ENCODE assay signal across 8 cellular contexts in the genomic region with DNA sequence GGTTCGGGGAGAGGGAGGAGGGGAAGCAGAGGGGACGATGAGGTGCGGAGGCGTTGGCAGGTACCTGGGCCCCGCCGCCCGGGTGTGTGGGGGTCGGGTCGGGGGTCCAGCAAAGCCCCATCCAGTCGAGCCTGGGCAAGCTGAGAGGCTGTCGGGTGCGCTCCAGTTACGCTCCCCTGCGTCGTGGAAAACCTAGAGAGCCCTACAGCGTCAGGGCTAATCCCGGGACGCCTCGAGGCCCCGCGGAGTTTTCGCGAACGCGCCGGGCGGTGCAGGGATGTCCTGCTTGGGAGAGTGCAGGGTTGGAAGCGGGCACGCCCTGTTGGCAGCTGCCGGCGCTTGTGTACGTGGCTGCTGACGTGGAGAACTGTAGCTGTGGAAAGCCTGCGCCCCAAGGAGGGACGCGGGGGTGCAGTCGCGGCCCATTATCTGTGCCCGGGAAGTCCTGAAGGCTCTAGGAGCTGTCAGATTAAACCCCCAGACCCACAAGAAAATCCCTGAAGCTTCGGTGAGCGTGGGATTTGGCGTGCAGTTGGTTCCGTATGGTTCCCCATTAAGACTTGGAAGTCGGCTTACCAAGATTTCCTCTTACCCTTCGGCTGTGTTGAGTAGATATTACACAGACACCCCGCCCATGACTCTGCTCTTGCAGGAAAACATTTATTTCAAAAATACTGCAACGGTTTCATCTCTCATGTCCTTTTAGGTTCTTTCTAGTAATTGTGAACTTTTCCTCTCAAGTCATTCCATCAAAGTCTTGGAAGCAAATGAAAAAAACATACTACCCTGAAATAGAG. TPM values are rescaled to one million over a fixed set of nuclear protein-coding genes. Genes with fewer than 3 reads are reported as not detected.
DNase-seq lines count a peak whose midpoint lies in the region; ATAC-seq and TF ChIP-seq lines count a peak whose summit lies in the region.

No MANE protein-coding gene starts in this region.

- H3K27ac ChIP-seq in BLaER1 treated with 17β-estradiol and CSF1 and Interleukin-3, amounts not matched to agents 10 nM and 100 nM: peak overlapping the region; percentile 93 to 98 (median 96)
- peak overlapping the region; percentile 96 for H3K27ac ChIP-seq in stomach smooth muscle (ENCODE audit: low read length)

- peak overlapping the region; percentile 87 to 95 (median 92) for H3K4me2 ChIP-seq in BLaER1 treated with 17β-estradiol and CSF1 and Interleukin-3, amounts not matched to agents 10 nM and 100 nM

- peaks cover 10% of the 10 kb centered on the region for H3K4me1 Mint-ChIP-seq in activated T-helper 17 cell treated with anti-CD3 and anti-CD28 coated beads, Interleukin-2, amount 50 U/mL, for 72 hours
- peaks cover 51% of the 10 kb centered on the region for H3K4me1 Mint-ChIP-seq in neural crest cell

- H3K9me3 ChIP-seq in BLaER1 treated with 17β-estradiol and CSF1 and Interleukin-3, amounts not matched to agents 10 nM and 100 nM (replicated peaks in 1 of 11): 0 out of 22 replicates have a peak, but pooled peaks cover 0 to 4% (median 0%) of the 10 kb centered on the region in 11 experiments
- H3K9me3 ChIP-seq in stomach smooth muscle (ENCODE audit: control insufficient read depth in 2 of 2, low read length in 2 of 2): no peaks in the 10 kb centered on the region

- peak overlapping the region; percentile 93 for H3K4me3 Mint-ChIP-seq in activated T-helper 17 cell treated with anti-CD3 and anti-CD28 coated beads, Interleukin-2, amount 50 U/mL, for 72 hours
- H3K4me3 Mint-ChIP-seq in neural crest cell: peak overlapping the region; percentile 82

- no peaks in the 10 kb centered on the region for H3K27me3 ChIP-seq in BLaER1 treated with 17β-estradiol and CSF1 and Interleukin-3, amounts not matched to agents 10 nM and 100 nM
- no peaks in the 10 kb centered on the region for H3K27me3 ChIP-seq in stomach smooth muscle (ENCODE audit: control insufficient read depth in 1 of 2, insufficient read depth in 2 of 2, low read length in 2 of 2)

- no peaks in the 10 kb centered on the region for H3K9me3 Mint-ChIP-seq in activated T-helper 17 cell treated with anti-CD3 and anti-CD28 coated beads, Interleukin-2, amount 50 U/mL, for 72 hours
- H3K9me3 Mint-ChIP-seq in neural crest cell: no peaks in the 10 kb centered on the region

- peak; percentile 42 for ATAC-seq in HG03432 (IDR thresholded peaks at IDR 0.05; ENCODE audit: unreplicated experiment)
- ATAC-seq in activated T-helper 17 cell treated with anti-CD3 and anti-CD28 coated beads, Interleukin-2, amount 50 U/mL, for 72 hours (replicated peaks): peak; percentile 81

- peaks cover 54 to 63% (median 57%) of the 10 kb centered on the region in 10 experiments for H3K4me1 ChIP-seq in BLaER1 treated with 17β-estradiol and CSF1 and Interleukin-3, amounts not matched to agents 10 nM and 100 nM
- peaks cover 9% of the 10 kb centered on the region for H3K4me1 ChIP-seq in stomach smooth muscle (ENCODE audit: control insufficient read depth, insufficient read depth, low read length)

- H3K27ac Mint-ChIP-seq in activated T-helper 17 cell treated with anti-CD3 and anti-CD28 coated beads, Interleukin-2, amount 50 U/mL, for 72 hours: peak overlapping the region; percentile 98
- no peak overlapping the region for H3K27ac Mint-ChIP-seq in neural crest cell (ENCODE audit: unreplicated experiment)

- H3K36me3 Mint-ChIP-seq in activated T-helper 17 cell treated with anti-CD3 and anti-CD28 coated beads, Interleukin-2, amount 50 U/mL, for 72 hours (ENCODE audit: low read depth): no peaks in the 10 kb centered on the region
- H3K36me3 Mint-ChIP-seq in neural crest cell (ENCODE audit: low read depth): no peaks in the 10 kb centered on the region

- DNase-seq in OCI-M1 (lab: John Stamatoyannopoulos, UW) (peak; percentile 81), fibroblast of peridontal ligament (ENCODE audit: extremely low read depth) (peak; percentile 97), neural crest cell (ENCODE audit: low read depth, low spot score) (peak; percentile 31)

- TF ChIP-seq CTCF in neural crest cell (conservative IDR thresholded peaks at IDR 0.05): peak; percentile 23

- H3K36me3 ChIP-seq in BLaER1 treated with 17β-estradiol and CSF1 and Interleukin-3, amounts not matched to agents 10 nM and 100 nM: no peaks in the 10 kb centered on the region
- H3K36me3 ChIP-seq in stomach smooth muscle (ENCODE audit: control insufficient read depth in 2 of 2, insufficient read depth in 2 of 2, low read length in 2 of 2): no peaks in the 10 kb centered on the region

- H4K20me1 ChIP-seq in BLaER1 treated with 17β-estradiol and CSF1 and Interleukin-3, amounts not matched to agents 10 nM and 100 nM: no peaks in the 10 kb centered on the region

- peak overlapping the region; percentile 90 to 97 (median 93) for H3K9ac ChIP-seq in BLaER1 treated with 17β-estradiol and CSF1 and Interleukin-3, amounts not matched to agents 10 nM and 100 nM
- peak overlapping the region; percentile 89 to 92 for H3K9ac ChIP-seq in stomach smooth muscle (ENCODE audit: low read length in 2 of 2)

- no peaks in the 10 kb centered on the region for H3K27me3 Mint-ChIP-seq in activated T-helper 17 cell treated with anti-CD3 and anti-CD28 coated beads, Interleukin-2, amount 50 U/mL, for 72 hours
- peaks cover 14% of the 10 kb centered on the region for H3K27me3 Mint-ChIP-seq in neural crest cell (ENCODE audit: low read depth)

- peak overlapping the region; percentile 59 to 86 (median 75) for H3K4me3 ChIP-seq in BLaER1 treated with 17β-estradiol and CSF1 and Interleukin-3, amounts not matched to agents 10 nM and 100 nM
- peak overlapping the region; percentile 78 to 81 for H3K4me3 ChIP-seq in stomach smooth muscle (ENCODE audit: low read length in 2 of 2)

- peak; percentile 66 for TF ChIP-seq POLR2A in GM19099 (IDR thresholded peaks at IDR 0.05; ENCODE audit: extremely low read depth, insufficient read length, low read depth)

RNA-seq across cellular contexts. Expression of gene SLC38A2, which starts 11.3 kb away (rescaled TPM):
- 100 to 1,000 TPM; 203 to 206 TPM for total RNA-seq in activated T-helper 17 cell treated with anti-CD3 and anti-CD28 coated beads, Interleukin-2, amount 50 U/mL, for 72 hours
- total RNA-seq in neural crest cell: 186 and 199 TPM in 2 replicates

Comparison
In these comparisons a context has a peak if more than half of its experiments do, and no peak if none do; other contexts are left out.
1. Peak in every context shown above with its lines: DNase-seq, ATAC-seq, H3K4me3 ChIP-seq and H3K27ac ChIP-seq.
2. DNase-seq: peak in every context shown above with its lines; median percentile 97 in fibroblast of peridontal ligament; 81 in OCI-M1; 31 in neural crest cell.